Comparison of ENCODE assay signal across 29 cellular contexts in genomic region chr7:111845853-111846252, GRCh38.
DNase-seq lines count a peak whose midpoint lies in the region; ATAC-seq and TF ChIP-seq lines count a peak whose summit lies in the region.
"Had no signal": no experiment of that assay in that cellular context is flagged by ENCODE, and none has a peak within 500 bp of the region (broad histone marks: within the 10 kb centered on the region; RNA-seq: fewer than 3 reads in every experiment).

No MANE protein-coding gene starts in this region.

- whole genome bisulfite sequencing in hepatocyte (ENCODE audit: low lambda C conversion rate, missing lambda C conversion rate): 95% methylated on average over 4 of the region's 4 CpGs
- WGBS in testis, 2 donors: 91 to 93% methylated on average over 4 of the region's 4 CpGs

- no peak overlapping the region for H3K4me3 ChIP-seq in hepatocyte
- H3K4me3 ChIP-seq in testis: no peak overlapping the region
- H3K4me3 ChIP-seq: A549; BLaER1; BLaER1 treated with 17β-estradiol and CSF1 and Interleukin-3, amounts not matched to agents 10 nM and 100 nM had no signal

- H3K9me2 ChIP-seq in hepatocyte (replicated peaks; ENCODE audit: insufficient read depth): no peaks in the 10 kb centered on the region

- ATAC-seq in GM18511 (IDR thresholded peaks at IDR 0.05; ENCODE audit: unreplicated experiment): no peak
- ATAC-seq: A549; CD8-positive, alpha-beta T cell had no signal

- H3K27me3 ChIP-seq in hepatocyte (no peaks in the 10 kb centered on the region), testis (no peaks in the 10 kb centered on the region)
- H3K27me3 ChIP-seq: BE2C; BLaER1; BLaER1 treated with 17β-estradiol and CSF1 and Interleukin-3, amounts not matched to agents 10 nM and 100 nM had no signal

- H3K36me3 ChIP-seq in hepatocyte (replicated peaks; ENCODE audit: insufficient read depth, low read depth) (no peaks in the 10 kb centered on the region), testis (ENCODE audit: low read depth, missing control alignments) (no peaks in the 10 kb centered on the region)
- H3K36me3 ChIP-seq: BE2C, BLaER1 had no signal

- no peaks in the 10 kb centered on the region for H3K9me3 ChIP-seq in hepatocyte (ENCODE audit: low read depth)
- no peaks in the 10 kb centered on the region for H3K9me3 ChIP-seq in testis
- H3K9me3 ChIP-seq: A549, BE2C, BLaER1, Caco-2 had no signal

- peaks cover 13% of the 10 kb centered on the region for H3K4me1 ChIP-seq in hepatocyte (ENCODE audit: insufficient read depth)
- H3K4me1 ChIP-seq in testis: no peaks in the 10 kb centered on the region
- H3K4me1 ChIP-seq: A549, Caco-2 had no signal

- intact Hi-C loops in testis (cut with DNase I; ENCODE audit: low total_unique reads): no loop called here

- H2AFZ ChIP-seq in hepatocyte: no peak overlapping the region

- H3K27ac ChIP-seq in caudate nucleus (ENCODE audit: low read depth, low read length) (peak overlapping the region; percentile 63), hepatocyte (peak overlapping the region; percentile 69), testis (no peak overlapping the region)
- H3K27ac ChIP-seq: 22Rv1; A549; BLaER1; BLaER1 treated with 17β-estradiol and CSF1 and Interleukin-3, amounts not matched to agents 10 nM and 100 nM; C4-2B had no signal

- no peaks in the 10 kb centered on the region for H4K20me1 ChIP-seq in hepatocyte (ENCODE audit: insufficient read depth, poor library complexity, severe bottlenecking)
- H4K20me1 ChIP-seq: BLaER1 had no signal

- no peaks in the 10 kb centered on the region for H3K79me2 ChIP-seq in hepatocyte

- TF ChIP-seq POLR2A in testis (IDR thresholded peaks at IDR 0.05): no peak

- TF ChIP-seq CTCF in hepatocyte (IDR thresholded peaks at IDR 0.05; ENCODE audit: poor library complexity): no peak
- TF ChIP-seq CTCF in testis (IDR thresholded peaks at IDR 0.05): no peak

- DNase-seq in caudate nucleus (lab: John Stamatoyannopoulos, UW) (peak in 6 of 61 donors; percentile 10 to 54 (median 40)), hepatocyte (ENCODE audit: low spot score) (no peak), testis (no peak)
- DNase-seq: 8988T; ACHN; AML-193; BE2C; C1 segment of cervical spinal cord; Caco-2; Calu3; CD4-positive, alpha-beta memory T cell; CD4-positive, alpha-beta T cell; CD4-positive, CD25-positive, alpha-beta regulatory T cell; CD8-positive, alpha-beta memory T cell; CD8-positive, alpha-beta T cell; COR-L47; DMS 273 treated with DMSO at 0.1 percent for 48 hours; DMS153; DMS53; DMS79; DMS79 treated with DMSO at 0.1 percent for 48 hours; DND-41; EL had no signal

- H3K4me2 ChIP-seq in hepatocyte: no peak overlapping the region
- H3K4me2 ChIP-seq: A549; BLaER1; BLaER1 treated with 17β-estradiol and CSF1 and Interleukin-3, amounts not matched to agents 10 nM and 100 nM had no signal

Comparison
In these comparisons a context has a peak if more than half of its experiments do, and no peak if none do; other contexts are left out.
1. H3K27ac ChIP-seq: peak in caudate nucleus (single experiment) and hepatocyte (single experiment); none in testis (0 of 2).